In genomic region chr3:18847583-18848197, GRCh38 we compare ENCODE assay signal across 8 cellular contexts.
A peak's percentile ranks its signal among the peaks of the same experiment; 100 is the strongest.
DNase-seq lines count a peak whose midpoint lies in the region; ATAC-seq, FAIRE-seq and TF ChIP-seq lines count a peak whose summit lies in the region.

No MANE protein-coding gene starts in this region.

- DNase-seq in GM12865 (ENCODE audit: low read depth), result peak; percentile 17
- peak; percentile 17 to 39 for DNase-seq in NCI-H526 (lab: John Stamatoyannopoulos, UW)
- peak; percentile 9 for DNase-seq in kidney glomerular epithelial cell (lab: John Stamatoyannopoulos, UW)
- DNase-seq in frontal cortex (ENCODE audit: low spot score in 2 of 2), result no peak
- no peak for DNase-seq in NCI-H2081 treated with DMSO at 0.1 percent for 48 hours (lab: John Stamatoyannopoulos, UW)
- no peak for DNase-seq in activated naive CD4-positive, alpha-beta T cell treated with anti-CD3 and anti-CD28 coated beads, Interleukin-2, amount 10 ng/mL, durations not matched to agents 7 days and 5 days
- no peak for DNase-seq in NCI-H524 treated with DMSO at 0.1 percent for 48 hours (lab: John Stamatoyannopoulos, UW)

- no peak overlapping the region for H3K4me3 Mint-ChIP-seq in activated naive CD4-positive, alpha-beta T cell treated with anti-CD3 and anti-CD28 coated beads, Interleukin-2, amount 10 ng/mL, durations not matched to agents 7 days and 5 days

- H3K27me3 Mint-ChIP-seq in activated naive CD4-positive, alpha-beta T cell treated with anti-CD3 and anti-CD28 coated beads, Interleukin-2, amount 10 ng/mL, durations not matched to agents 7 days and 5 days, result peaks cover 4% of the 10 kb centered on the region

- ATAC-seq in GM21515 (IDR thresholded peaks at IDR 0.05; ENCODE audit: unreplicated experiment), result peak; percentile 76

- H3K36me3 Mint-ChIP-seq in activated naive CD4-positive, alpha-beta T cell treated with anti-CD3 and anti-CD28 coated beads, Interleukin-2, amount 10 ng/mL, durations not matched to agents 7 days and 5 days, result no peaks in the 10 kb centered on the region

- H3K4me3 ChIP-seq in GM12865 (ENCODE audit: low read depth, low read length), result no peak overlapping the region

- peak; percentile 30 for TF ChIP-seq CTCF in GM12865 (IDR thresholded peaks at IDR 0.05; ENCODE audit: insufficient read depth, low read depth, low read length, missing control alignments)

- no peak overlapping the region for H3K27ac Mint-ChIP-seq in activated naive CD4-positive, alpha-beta T cell treated with anti-CD3 and anti-CD28 coated beads, Interleukin-2, amount 10 ng/mL, durations not matched to agents 7 days and 5 days

- no peaks in the 10 kb centered on the region for H3K9me3 Mint-ChIP-seq in activated naive CD4-positive, alpha-beta T cell treated with anti-CD3 and anti-CD28 coated beads, Interleukin-2, amount 10 ng/mL, durations not matched to agents 7 days and 5 days

- H3K4me1 Mint-ChIP-seq in activated naive CD4-positive, alpha-beta T cell treated with anti-CD3 and anti-CD28 coated beads, Interleukin-2, amount 10 ng/mL, durations not matched to agents 7 days and 5 days, result peaks cover 12% of the 10 kb centered on the region

- FAIRE-seq in frontal cortex (lab: Jason Lieb, UNC), result no peak

- CTCF ChIA-PET in activated naive CD4-positive, alpha-beta T cell treated with anti-CD3 and anti-CD28 coated beads, Interleukin-2, amount 10 ng/mL, durations not matched to agents 7 days and 5 days (lab: Charles Lee), result interaction anchor here (0.6 to 2.5 kb wide), 9 partner anchors 8 to 857 kb away, joined by 3 to 18 read pairs (median 3); no protein-coding TSS in a partner anchor

Comparison
In these comparisons a context has a peak if more than half of its experiments do, and no peak if none do; other contexts are left out.
1. DNase-seq: peak in GM12865 (single experiment), NCI-H526 (2 of 2) and kidney glomerular epithelial cell (single experiment); none in frontal cortex (0 of 2), NCI-H2081 treated with DMSO at 0.1 percent for 48 hours (single experiment), activated naive CD4-positive, alpha-beta T cell treated with anti-CD3 and anti-CD28 coated beads, Interleukin-2, amount 10 ng/mL, durations not matched to agents 7 days and 5 days (single experiment) and NCI-H524 treated with DMSO at 0.1 percent for 48 hours (single experiment).